Comparison of ENCODE assay signal across 13 cellular contexts in the genomic region with DNA sequence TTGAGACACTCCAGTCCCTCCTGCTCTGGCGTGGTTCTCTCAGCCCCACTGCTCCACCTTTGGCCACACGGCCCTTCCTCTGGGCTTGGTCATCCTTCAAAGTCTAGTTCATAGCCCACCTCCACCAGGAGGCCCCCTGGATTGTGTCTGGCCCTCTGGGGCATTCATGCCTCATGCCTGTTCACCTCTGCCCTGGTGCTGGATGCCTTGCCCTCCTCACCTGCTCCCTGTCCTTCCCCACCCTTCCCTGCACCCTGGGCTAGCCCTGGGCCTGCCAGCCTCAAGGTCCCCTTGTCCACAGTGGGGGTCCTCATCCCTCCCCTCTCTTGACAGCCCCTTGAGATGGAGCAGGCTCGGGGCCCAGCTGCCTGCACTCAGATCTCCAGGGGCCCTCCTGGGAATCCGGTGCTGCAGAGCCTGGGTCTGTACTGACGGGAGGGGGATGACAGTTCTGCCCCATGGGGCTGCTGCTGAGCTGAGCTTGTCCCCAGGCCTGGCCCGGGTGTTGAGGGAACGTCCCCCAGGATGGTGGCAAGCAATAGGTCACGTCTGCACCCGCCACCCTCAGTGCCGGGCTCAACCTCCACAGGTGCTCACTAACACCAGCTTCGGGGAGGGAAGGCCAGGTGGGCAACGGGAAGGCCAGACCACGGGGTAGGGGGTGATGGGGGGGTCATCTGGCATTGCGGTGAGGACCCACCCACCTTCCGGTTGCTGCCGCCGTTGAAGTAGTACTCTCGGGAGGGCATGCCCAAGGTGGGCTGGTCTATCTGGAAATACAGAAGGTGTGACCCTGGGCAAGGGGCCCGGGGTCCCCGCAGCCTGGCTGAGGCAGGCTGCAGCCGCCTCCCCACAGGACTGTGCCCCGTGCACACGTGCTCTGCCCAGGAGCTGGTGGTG. TPM values are rescaled to one million over a fixed set of nuclear protein-coding genes. Genes with fewer than 3 reads are reported as not detected.
"Had no signal": no experiment of that assay in that cellular context is flagged by ENCODE, and none has a peak within 500 bp of the region (broad histone marks: within the 10 kb centered on the region; RNA-seq: fewer than 3 reads in every experiment).

No MANE protein-coding gene starts in this region.

- DNase-seq: activated CD4-positive, alpha-beta T cell treated with anti-CD3 and anti-CD28 coated beads for 1 hour; activated CD4-positive, alpha-beta T cell treated with anti-CD3 and anti-CD28 coated beads, Interleukin-2, amount 50 U/mL, for 48 hours; activated effector memory CD4-positive, alpha-beta T cell treated with anti-CD3 and anti-CD28 coated beads, Interleukin-2, amount 50 U/mL, for 16 hours; activated naive CD8-positive, alpha-beta T cell treated with anti-CD3 and anti-CD28 coated beads, Interleukin-2, amount 10 ng/mL, durations not matched to agents 7 days and 5 days; brain microvascular endothelial cell; effector memory CD4-positive, alpha-beta T cell; foreskin melanocyte; stimulated activated CD4-positive, alpha-beta T cell treated with anti-CD3 and anti-CD28 coated beads, Interleukin-4, amount 100 ng/mL, for 1 hour; stimulated activated naive CD4-positive, alpha-beta T cell; transverse colon had no signal

- H3K9me3 ChIP-seq: neutrophil, SJSA1, transverse colon had no signal

- H3K27ac Mint-ChIP-seq: activated naive CD8-positive, alpha-beta T cell treated with anti-CD3 and anti-CD28 coated beads, Interleukin-2, amount 10 ng/mL, durations not matched to agents 7 days and 5 days; activated T-cell treated with anti-CD3 and anti-CD28 coated beads, Interleukin-2, amount 50 U/mL, for 24 hours had no signal

- H3K27me3 Mint-ChIP-seq: activated T-cell treated with anti-CD3 and anti-CD28 coated beads, Interleukin-2, amount 50 U/mL, for 24 hours had no signal

- H3K4me3 ChIP-seq: SJSA1, transverse colon had no signal

- H3K36me3 ChIP-seq: brain microvascular endothelial cell, neutrophil, SJSA1, transverse colon had no signal

- H3K27me3 ChIP-seq: brain microvascular endothelial cell had no signal

- H3K4me1 ChIP-seq: SJSA1, transverse colon had no signal

- H3K4me3 Mint-ChIP-seq: activated naive CD8-positive, alpha-beta T cell treated with anti-CD3 and anti-CD28 coated beads, Interleukin-2, amount 10 ng/mL, durations not matched to agents 7 days and 5 days; activated T-cell treated with anti-CD3 and anti-CD28 coated beads, Interleukin-2, amount 50 U/mL, for 24 hours had no signal

- H3K36me3 Mint-ChIP-seq: activated naive CD8-positive, alpha-beta T cell treated with anti-CD3 and anti-CD28 coated beads, Interleukin-2, amount 10 ng/mL, durations not matched to agents 7 days and 5 days had no signal

- H3K9me3 Mint-ChIP-seq: activated T-cell treated with anti-CD3 and anti-CD28 coated beads, Interleukin-2, amount 50 U/mL, for 24 hours had no signal

- H3K4me1 Mint-ChIP-seq: activated naive CD8-positive, alpha-beta T cell treated with anti-CD3 and anti-CD28 coated beads, Interleukin-2, amount 10 ng/mL, durations not matched to agents 7 days and 5 days had no signal

- H3K27ac ChIP-seq: brain microvascular endothelial cell, neutrophil, SJSA1, transverse colon had no signal

RNA-seq across cellular contexts. Expression of a gene that starts 27.7 kb away (rescaled TPM):
- total RNA-seq: SJSA1 had no signal
